ENCODE assay signal across 1 cellular context in the genomic region with DNA sequence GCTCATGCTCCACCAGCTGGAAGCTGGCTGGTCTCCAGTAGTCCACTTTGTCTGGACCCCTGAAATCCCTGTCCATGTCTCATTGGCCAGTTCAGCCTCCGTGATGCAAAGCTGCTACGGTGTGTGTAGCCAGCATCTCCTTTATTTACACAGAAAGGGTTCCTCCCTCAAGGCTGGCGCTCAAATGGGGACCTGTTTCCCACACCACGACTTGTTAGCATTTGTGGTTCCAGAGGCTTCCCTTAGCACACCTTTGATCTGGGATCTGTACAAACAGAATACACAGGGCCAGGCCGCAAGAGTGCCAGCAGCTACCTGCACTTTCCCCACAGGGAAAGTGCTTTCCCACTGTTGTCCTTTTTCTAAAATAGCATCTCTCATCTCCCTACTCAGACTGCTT.
TF ChIP-seq lines count a peak whose summit lies in the region.

No MANE protein-coding gene starts in this region.

TF ChIP-seq in HepG2, 621 proteins besides CTCF, POLR2A, EP300 and RAD21 (continues in another document):
- peak; percentile 71 for TF ChIP-seq FOXA3 (CRISPR knock-in tag; IDR thresholded peaks at IDR 0.05)
- peak; percentile 25; the same call in 1 of the 2 replicates for TF ChIP-seq STAG1 (CRISPR knock-in tag; IDR thresholded peaks at IDR 0.05)
- 0 out of 2 replicates have a peak, but pooled peaks have one; percentile 29 for TF ChIP-seq HMG20A (CRISPR knock-in tag; IDR thresholded peaks at IDR 0.05; ENCODE audit: borderline replicate concordance)
- TF ChIP-seq, protein P1, sequence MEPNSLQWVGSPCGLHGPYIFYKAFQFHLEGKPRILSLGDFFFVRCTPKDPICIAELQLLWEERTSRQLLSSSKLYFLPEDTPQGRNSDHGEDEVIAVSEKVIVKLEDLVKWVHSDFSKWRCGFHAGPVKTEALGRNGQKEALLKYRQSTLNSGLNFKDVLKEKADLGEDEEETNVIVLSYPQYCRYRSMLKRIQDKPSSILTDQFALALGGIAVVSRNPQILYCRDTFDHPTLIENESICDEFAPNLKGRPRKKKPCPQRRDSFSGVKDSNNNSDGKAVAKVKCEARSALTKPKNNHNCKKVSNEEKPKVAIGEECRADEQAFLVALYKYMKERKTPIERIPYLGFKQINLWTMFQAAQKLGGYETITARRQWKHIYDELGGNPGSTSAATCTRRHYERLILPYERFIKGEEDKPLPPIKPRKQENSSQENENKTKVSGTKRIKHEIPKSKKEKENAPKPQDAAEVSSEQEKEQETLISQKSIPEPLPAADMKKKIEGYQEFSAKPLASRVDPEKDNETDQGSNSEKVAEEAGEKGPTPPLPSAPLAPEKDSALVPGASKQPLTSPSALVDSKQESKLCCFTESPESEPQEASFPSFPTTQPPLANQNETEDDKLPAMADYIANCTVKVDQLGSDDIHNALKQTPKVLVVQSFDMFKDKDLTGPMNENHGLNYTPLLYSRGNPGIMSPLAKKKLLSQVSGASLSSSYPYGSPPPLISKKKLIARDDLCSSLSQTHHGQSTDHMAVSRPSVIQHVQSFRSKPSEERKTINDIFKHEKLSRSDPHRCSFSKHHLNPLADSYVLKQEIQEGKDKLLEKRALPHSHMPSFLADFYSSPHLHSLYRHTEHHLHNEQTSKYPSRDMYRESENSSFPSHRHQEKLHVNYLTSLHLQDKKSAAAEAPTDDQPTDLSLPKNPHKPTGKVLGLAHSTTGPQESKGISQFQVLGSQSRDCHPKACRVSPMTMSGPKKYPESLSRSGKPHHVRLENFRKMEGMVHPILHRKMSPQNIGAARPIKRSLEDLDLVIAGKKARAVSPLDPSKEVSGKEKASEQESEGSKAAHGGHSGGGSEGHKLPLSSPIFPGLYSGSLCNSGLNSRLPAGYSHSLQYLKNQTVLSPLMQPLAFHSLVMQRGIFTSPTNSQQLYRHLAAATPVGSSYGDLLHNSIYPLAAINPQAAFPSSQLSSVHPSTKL (CRISPR knock-in tag; IDR thresholded peaks at IDR 0.05), result peak; percentile 57
- TF ChIP-seq KAT2B (IDR thresholded peaks at IDR 0.05; ENCODE audit: borderline replicate concordance, low read depth, low read length), result no peak
- no peak for TF ChIP-seq ZNF709 (CRISPR knock-in tag; IDR thresholded peaks at IDR 0.05)
- TF ChIP-seq PITX1 (CRISPR knock-in tag; IDR thresholded peaks at IDR 0.05), result no peak
- TF ChIP-seq, protein P2, sequence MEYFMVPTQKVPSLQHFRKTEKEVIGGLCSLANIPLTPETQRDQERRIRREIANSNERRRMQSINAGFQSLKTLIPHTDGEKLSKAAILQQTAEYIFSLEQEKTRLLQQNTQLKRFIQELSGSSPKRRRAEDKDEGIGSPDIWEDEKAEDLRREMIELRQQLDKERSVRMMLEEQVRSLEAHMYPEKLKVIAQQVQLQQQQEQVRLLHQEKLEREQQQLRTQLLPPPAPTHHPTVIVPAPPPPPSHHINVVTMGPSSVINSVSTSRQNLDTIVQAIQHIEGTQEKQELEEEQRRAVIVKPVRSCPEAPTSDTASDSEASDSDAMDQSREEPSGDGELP (IDR thresholded peaks at IDR 0.05; ENCODE audit: borderline replicate concordance, low read depth), result peak; percentile 32; the same call in 1 of the 2 replicates
- TF ChIP-seq ZNF235 (CRISPR knock-in tag; IDR thresholded peaks at IDR 0.05; ENCODE audit: borderline replicate concordance), result no peak
- peak; percentile 50; the same call in 1 of the 2 replicates for TF ChIP-seq FOXO1 (CRISPR knock-in tag; IDR thresholded peaks at IDR 0.05)
- TF ChIP-seq NCOA2 (CRISPR knock-in tag; IDR thresholded peaks at IDR 0.05), result 0 out of 2 replicates have a peak, but pooled peaks have one; percentile 16
- TF ChIP-seq, protein P3, sequence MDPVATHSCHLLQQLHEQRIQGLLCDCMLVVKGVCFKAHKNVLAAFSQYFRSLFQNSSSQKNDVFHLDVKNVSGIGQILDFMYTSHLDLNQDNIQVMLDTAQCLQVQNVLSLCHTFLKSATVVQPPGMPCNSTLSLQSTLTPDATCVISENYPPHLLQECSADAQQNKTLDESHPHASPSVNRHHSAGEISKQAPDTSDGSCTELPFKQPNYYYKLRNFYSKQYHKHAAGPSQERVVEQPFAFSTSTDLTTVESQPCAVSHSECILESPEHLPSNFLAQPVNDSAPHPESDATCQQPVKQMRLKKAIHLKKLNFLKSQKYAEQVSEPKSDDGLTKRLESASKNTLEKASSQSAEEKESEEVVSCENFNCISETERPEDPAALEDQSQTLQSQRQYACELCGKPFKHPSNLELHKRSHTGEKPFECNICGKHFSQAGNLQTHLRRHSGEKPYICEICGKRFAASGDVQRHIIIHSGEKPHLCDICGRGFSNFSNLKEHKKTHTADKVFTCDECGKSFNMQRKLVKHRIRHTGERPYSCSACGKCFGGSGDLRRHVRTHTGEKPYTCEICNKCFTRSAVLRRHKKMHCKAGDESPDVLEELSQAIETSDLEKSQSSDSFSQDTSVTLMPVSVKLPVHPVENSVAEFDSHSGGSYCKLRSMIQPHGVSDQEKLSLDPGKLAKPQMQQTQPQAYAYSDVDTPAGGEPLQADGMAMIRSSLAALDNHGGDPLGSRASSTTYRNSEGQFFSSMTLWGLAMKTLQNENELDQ (CRISPR knock-in tag; IDR thresholded peaks at IDR 0.05; ENCODE audit: borderline replicate concordance), result no peak
- TF ChIP-seq, protein P4, sequence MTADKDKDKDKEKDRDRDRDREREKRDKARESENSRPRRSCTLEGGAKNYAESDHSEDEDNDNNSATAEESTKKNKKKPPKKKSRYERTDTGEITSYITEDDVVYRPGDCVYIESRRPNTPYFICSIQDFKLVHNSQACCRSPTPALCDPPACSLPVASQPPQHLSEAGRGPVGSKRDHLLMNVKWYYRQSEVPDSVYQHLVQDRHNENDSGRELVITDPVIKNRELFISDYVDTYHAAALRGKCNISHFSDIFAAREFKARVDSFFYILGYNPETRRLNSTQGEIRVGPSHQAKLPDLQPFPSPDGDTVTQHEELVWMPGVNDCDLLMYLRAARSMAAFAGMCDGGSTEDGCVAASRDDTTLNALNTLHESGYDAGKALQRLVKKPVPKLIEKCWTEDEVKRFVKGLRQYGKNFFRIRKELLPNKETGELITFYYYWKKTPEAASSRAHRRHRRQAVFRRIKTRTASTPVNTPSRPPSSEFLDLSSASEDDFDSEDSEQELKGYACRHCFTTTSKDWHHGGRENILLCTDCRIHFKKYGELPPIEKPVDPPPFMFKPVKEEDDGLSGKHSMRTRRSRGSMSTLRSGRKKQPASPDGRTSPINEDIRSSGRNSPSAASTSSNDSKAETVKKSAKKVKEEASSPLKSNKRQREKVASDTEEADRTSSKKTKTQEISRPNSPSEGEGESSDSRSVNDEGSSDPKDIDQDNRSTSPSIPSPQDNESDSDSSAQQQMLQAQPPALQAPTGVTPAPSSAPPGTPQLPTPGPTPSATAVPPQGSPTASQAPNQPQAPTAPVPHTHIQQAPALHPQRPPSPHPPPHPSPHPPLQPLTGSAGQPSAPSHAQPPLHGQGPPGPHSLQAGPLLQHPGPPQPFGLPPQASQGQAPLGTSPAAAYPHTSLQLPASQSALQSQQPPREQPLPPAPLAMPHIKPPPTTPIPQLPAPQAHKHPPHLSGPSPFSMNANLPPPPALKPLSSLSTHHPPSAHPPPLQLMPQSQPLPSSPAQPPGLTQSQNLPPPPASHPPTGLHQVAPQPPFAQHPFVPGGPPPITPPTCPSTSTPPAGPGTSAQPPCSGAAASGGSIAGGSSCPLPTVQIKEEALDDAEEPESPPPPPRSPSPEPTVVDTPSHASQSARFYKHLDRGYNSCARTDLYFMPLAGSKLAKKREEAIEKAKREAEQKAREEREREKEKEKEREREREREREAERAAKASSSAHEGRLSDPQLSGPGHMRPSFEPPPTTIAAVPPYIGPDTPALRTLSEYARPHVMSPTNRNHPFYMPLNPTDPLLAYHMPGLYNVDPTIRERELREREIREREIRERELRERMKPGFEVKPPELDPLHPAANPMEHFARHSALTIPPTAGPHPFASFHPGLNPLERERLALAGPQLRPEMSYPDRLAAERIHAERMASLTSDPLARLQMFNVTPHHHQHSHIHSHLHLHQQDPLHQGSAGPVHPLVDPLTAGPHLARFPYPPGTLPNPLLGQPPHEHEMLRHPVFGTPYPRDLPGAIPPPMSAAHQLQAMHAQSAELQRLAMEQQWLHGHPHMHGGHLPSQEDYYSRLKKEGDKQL (CRISPR knock-in tag; IDR thresholded peaks at IDR 0.05; ENCODE audit: low read depth), result no peak
- TF ChIP-seq GATAD2A (CRISPR knock-in tag; IDR thresholded peaks at IDR 0.05), result peak; percentile 40
- no peak for TF ChIP-seq SP1 (IDR thresholded peaks at IDR 0.05)
- TF ChIP-seq SP1 (CRISPR knock-in tag; IDR thresholded peaks at IDR 0.05), result no peak
- TF ChIP-seq, protein P5, sequence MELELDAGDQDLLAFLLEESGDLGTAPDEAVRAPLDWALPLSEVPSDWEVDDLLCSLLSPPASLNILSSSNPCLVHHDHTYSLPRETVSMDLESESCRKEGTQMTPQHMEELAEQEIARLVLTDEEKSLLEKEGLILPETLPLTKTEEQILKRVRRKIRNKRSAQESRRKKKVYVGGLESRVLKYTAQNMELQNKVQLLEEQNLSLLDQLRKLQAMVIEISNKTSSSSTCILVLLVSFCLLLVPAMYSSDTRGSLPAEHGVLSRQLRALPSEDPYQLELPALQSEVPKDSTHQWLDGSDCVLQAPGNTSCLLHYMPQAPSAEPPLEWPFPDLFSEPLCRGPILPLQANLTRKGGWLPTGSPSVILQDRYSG (CRISPR knock-in tag; IDR thresholded peaks at IDR 0.05), result no peak
- peak; percentile 40; the same call in 1 of the 2 replicates for TF ChIP-seq BCL6 (CRISPR knock-in tag; IDR thresholded peaks at IDR 0.05)
- TF ChIP-seq, protein P6, sequence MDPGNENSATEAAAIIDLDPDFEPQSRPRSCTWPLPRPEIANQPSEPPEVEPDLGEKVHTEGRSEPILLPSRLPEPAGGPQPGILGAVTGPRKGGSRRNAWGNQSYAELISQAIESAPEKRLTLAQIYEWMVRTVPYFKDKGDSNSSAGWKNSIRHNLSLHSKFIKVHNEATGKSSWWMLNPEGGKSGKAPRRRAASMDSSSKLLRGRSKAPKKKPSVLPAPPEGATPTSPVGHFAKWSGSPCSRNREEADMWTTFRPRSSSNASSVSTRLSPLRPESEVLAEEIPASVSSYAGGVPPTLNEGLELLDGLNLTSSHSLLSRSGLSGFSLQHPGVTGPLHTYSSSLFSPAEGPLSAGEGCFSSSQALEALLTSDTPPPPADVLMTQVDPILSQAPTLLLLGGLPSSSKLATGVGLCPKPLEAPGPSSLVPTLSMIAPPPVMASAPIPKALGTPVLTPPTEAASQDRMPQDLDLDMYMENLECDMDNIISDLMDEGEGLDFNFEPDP (CRISPR knock-in tag; conservative IDR thresholded peaks at IDR 0.05), result no peak
- TF ChIP-seq, protein P7, sequence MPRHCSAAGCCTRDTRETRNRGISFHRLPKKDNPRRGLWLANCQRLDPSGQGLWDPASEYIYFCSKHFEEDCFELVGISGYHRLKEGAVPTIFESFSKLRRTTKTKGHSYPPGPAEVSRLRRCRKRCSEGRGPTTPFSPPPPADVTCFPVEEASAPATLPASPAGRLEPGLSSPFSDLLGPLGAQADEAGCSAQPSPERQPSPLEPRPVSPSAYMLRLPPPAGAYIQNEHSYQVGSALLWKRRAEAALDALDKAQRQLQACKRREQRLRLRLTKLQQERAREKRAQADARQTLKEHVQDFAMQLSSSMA (CRISPR knock-in tag; IDR thresholded peaks at IDR 0.05), result no peak
- peak; percentile 37; the same call in 1 of the 2 replicates for TF ChIP-seq HDAC1 (CRISPR knock-in tag; IDR thresholded peaks at IDR 0.05)
- no peak for TF ChIP-seq FOXA1 (IDR thresholded peaks at IDR 0.05)
- peak; percentile 85 for TF ChIP-seq FOXA1 (CRISPR knock-in tag; IDR thresholded peaks at IDR 0.05)
- 0 out of 2 replicates have a peak, but pooled peaks have one; percentile 43 for TF ChIP-seq ZNF7 (CRISPR knock-in tag; IDR thresholded peaks at IDR 0.05)
- peak; percentile 59; the same call in 1 of the 2 replicates for TF ChIP-seq TCF7 (IDR thresholded peaks at IDR 0.05; ENCODE audit: low read depth)
- TF ChIP-seq TEAD3 (CRISPR knock-in tag; optimal IDR thresholded peaks at IDR 0.05; ENCODE audit: borderline replicate concordance), result peak; percentile 19
- TF ChIP-seq ATAD3A (CRISPR knock-in tag; IDR thresholded peaks at IDR 0.05), result no peak
- TF ChIP-seq KDM1A (CRISPR knock-in tag; IDR thresholded peaks at IDR 0.05), result peak; percentile 31; the same call in 1 of the 2 replicates
- peak; percentile 53; the same call in 1 of the 2 replicates for TF ChIP-seq PHF21A (CRISPR knock-in tag; IDR thresholded peaks at IDR 0.05)
- TF ChIP-seq, protein P8, sequence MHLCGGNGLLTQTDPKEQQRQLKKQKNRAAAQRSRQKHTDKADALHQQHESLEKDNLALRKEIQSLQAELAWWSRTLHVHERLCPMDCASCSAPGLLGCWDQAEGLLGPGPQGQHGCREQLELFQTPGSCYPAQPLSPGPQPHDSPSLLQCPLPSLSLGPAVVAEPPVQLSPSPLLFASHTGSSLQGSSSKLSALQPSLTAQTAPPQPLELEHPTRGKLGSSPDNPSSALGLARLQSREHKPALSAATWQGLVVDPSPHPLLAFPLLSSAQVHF (CRISPR knock-in tag; IDR thresholded peaks at IDR 0.05), result no peak
- TF ChIP-seq, protein P9, sequence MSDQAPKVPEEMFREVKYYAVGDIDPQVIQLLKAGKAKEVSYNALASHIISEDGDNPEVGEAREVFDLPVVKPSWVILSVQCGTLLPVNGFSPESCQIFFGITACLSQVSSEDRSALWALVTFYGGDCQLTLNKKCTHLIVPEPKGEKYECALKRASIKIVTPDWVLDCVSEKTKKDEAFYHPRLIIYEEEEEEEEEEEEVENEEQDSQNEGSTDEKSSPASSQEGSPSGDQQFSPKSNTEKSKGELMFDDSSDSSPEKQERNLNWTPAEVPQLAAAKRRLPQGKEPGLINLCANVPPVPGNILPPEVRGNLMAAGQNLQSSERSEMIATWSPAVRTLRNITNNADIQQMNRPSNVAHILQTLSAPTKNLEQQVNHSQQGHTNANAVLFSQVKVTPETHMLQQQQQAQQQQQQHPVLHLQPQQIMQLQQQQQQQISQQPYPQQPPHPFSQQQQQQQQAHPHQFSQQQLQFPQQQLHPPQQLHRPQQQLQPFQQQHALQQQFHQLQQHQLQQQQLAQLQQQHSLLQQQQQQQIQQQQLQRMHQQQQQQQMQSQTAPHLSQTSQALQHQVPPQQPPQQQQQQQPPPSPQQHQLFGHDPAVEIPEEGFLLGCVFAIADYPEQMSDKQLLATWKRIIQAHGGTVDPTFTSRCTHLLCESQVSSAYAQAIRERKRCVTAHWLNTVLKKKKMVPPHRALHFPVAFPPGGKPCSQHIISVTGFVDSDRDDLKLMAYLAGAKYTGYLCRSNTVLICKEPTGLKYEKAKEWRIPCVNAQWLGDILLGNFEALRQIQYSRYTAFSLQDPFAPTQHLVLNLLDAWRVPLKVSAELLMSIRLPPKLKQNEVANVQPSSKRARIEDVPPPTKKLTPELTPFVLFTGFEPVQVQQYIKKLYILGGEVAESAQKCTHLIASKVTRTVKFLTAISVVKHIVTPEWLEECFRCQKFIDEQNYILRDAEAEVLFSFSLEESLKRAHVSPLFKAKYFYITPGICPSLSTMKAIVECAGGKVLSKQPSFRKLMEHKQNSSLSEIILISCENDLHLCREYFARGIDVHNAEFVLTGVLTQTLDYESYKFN (CRISPR knock-in tag; conservative IDR thresholded peaks at IDR 0.05), result 0 out of 2 replicates have a peak, but pooled peaks have one; percentile 14
- TF ChIP-seq TSC22D2 (CRISPR knock-in tag; IDR thresholded peaks at IDR 0.05; ENCODE audit: borderline replicate concordance), result no peak
- no peak for TF ChIP-seq SP5 (CRISPR knock-in tag; IDR thresholded peaks at IDR 0.05; ENCODE audit: borderline replicate concordance, low read depth)
- TF ChIP-seq SMAD1 (CRISPR knock-in tag; IDR thresholded peaks at IDR 0.05; ENCODE audit: borderline replicate concordance, low read depth), result no peak
- TF ChIP-seq MAFK (conservative IDR thresholded peaks at IDR 0.05 in 1 of 2, IDR thresholded peaks at IDR 0.05 in 1 of 2; ENCODE audit: low read length in 2 of 2), result no peak
- TF ChIP-seq, protein P10, sequence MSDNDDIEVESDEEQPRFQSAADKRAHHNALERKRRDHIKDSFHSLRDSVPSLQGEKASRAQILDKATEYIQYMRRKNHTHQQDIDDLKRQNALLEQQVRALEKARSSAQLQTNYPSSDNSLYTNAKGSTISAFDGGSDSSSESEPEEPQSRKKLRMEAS (IDR thresholded peaks at IDR 0.05), result peak; percentile 31; the same call in 1 of the 2 replicates
